8 cellular contexts compared by ENCODE assay signal in genomic region chr9:35749515-35750255, GRCh38. TPM values are rescaled to one million over a fixed set of nuclear protein-coding genes. Genes with fewer than 3 reads are reported as not detected.
DNase-seq lines count a peak whose midpoint lies in the region; ATAC-seq, FAIRE-seq and TF ChIP-seq lines count a peak whose summit lies in the region.

No MANE protein-coding gene starts in this region.

- DNase-seq in NCI-H82 (lab: John Stamatoyannopoulos, UW) (peak; percentile 40), NCI-H82 treated with DMSO at 0.1 percent for 48 hours (lab: John Stamatoyannopoulos, UW; ENCODE audit: unreplicated experiment) (no peak), SJSA1 (ENCODE audit: low read depth in 1 of 2, low spot score in 2 of 2) (peak in 1 of 2 experiments; percentile 2), GM12878 (ENCODE audit: low read depth, low spot score) (no peak), immature natural killer cell (no peak), AG08395 (ENCODE audit: low spot score) (no peak)
- DNase-seq in stimulated activated CD4-positive, alpha-beta T cell treated with anti-CD3 and anti-CD28 coated beads, Interleukin-12 subunit alpha, Interleukin-12 subunit beta, amount 100 ng/mL, for 48 hours (ENCODE audit: low read depth in 2 of 3, low spot score in 1 of 3): peak in 2 of 3 donors; percentile 25 to 34

- H3K27me3 Mint-ChIP-seq in immature natural killer cell (ENCODE audit: low read depth in 3 of 3): peaks cover 0 to 10% (median 1%) of the 10 kb centered on the region in 3 donors

- H3K4me2 ChIP-seq in GM12878 (ENCODE audit: control insufficient read depth, insufficient read depth): peak overlapping the region; percentile 84

- TF ChIP-seq EP300 in GM12878 (IDR thresholded peaks at IDR 0.05; ENCODE audit: borderline replicate concordance in 1 of 2, control insufficient read depth in 1 of 2, low read depth in 2 of 2, low read length in 2 of 2): no peak

- in situ Hi-C loops in GM12878 (cut with MboI): no loop called here

- SMC1A ChIA-PET in GM12878 (lab: Charles Lee; ENCODE audit: uncharacterized antibody, unreplicated experiment): interaction anchor here (0.9 to 4.1 kb wide), 9 partner anchors 14 to 132 kb away, joined by 3 to 39 read pairs (median 7); partner anchors contain the start of genes ARHGEF39, CREB3, SIT1 and SPAG8

- H3K4me1 Mint-ChIP-seq in immature natural killer cell: peaks cover 45 to 48% of the 10 kb centered on the region in 2 donors

- H3K9me3 Mint-ChIP-seq in immature natural killer cell: no peaks in the 10 kb centered on the region

- TF ChIP-seq CTCF in GM12878 (IDR thresholded peaks at IDR 0.05 in 2 of 3, conservative IDR thresholded peaks at IDR 0.05 in 1 of 3; ENCODE audit: control insufficient read depth in 2 of 3, extremely low read depth in 1 of 3, insufficient read depth in 1 of 3, low read depth in 3 of 3, low read length in 3 of 3): peak in 2 of 3 experiments; percentile 6 to 24; a peak in 1 of 6 replicates

- peak overlapping the region; percentile 90 to 94 (median 92) for H3K27ac Mint-ChIP-seq in immature natural killer cell

- RAD21 ChIA-PET in GM12878 (lab: Charles Lee; ENCODE audit: unreplicated experiment): interaction anchor here (0.7 to 5.0 kb wide), 7 partner anchors 20 to 146 kb away, joined by 3 to 74 read pairs (median 3); partner anchors contain the start of genes CREB3, FAM221B, TLN1 and TMEM8B

- peaks cover 21% of the 10 kb centered on the region for H3K4me1 ChIP-seq in SJSA1 (replicated peaks)
- H3K4me1 ChIP-seq in GM12878 (ENCODE audit: control insufficient read depth, insufficient read depth, low read length): peaks cover 4% of the 10 kb centered on the region

- peak; percentile 26 for ATAC-seq in HG02981 (IDR thresholded peaks at IDR 0.05; ENCODE audit: unreplicated experiment)
- ATAC-seq in GM12878: peak; percentile 71

- intact Hi-C loops in GM12878 (cut with micrococcal nuclease; ENCODE audit: unreplicated experiment): no loop called here

- CTCF ChIA-PET in GM12878 (lab: Yijun Ruan, JAX): interaction anchor here (0.7 to 9.5 kb wide), 10 partner anchors 9 to 138 kb away, joined by 3 to 147 read pairs (median 4); partner anchors contain the start of genes CREB3 and TLN1

- H3K4me3 ChIP-seq in SJSA1: peak overlapping the region; percentile 95
- peak overlapping the region; percentile 99 for H3K4me3 ChIP-seq in GM12878

- H3K79me2 ChIP-seq in GM12878 (ENCODE audit: control insufficient read depth, insufficient read depth, low read length): peaks cover 45% of the 10 kb centered on the region

- FAIRE-seq in GM12878 (lab: Jason Lieb, UNC): peak; percentile 64

- H3K36me3 ChIP-seq in SJSA1 (peaks cover 6% of the 10 kb centered on the region), GM12878 (ENCODE audit: control insufficient read depth in 2 of 2, insufficient read depth in 2 of 2, low read length in 1 of 2) (peaks cover 5 to 18% of the 10 kb centered on the region in 2 experiments)

- peak; percentile 15; the same call in 1 of the 2 replicates for TF ChIP-seq RAD21 in GM12878 (IDR thresholded peaks at IDR 0.05; ENCODE audit: insufficient read depth, low read depth, low read length)

- BruUV-seq in GM12878 (replicated peaks; lab: Mats Ljungman, UMichigan): no TSS peak

- POLR2A ChIA-PET in GM12878 (lab: Charles Lee): interaction anchor here (0.6 to 6.2 kb wide), 11 partner anchors 11 to 134 kb away, joined by 3 to 70 read pairs (median 4); partner anchors contain the start of genes ARHGEF39, CCDC107, CREB3 and RMRP

- peaks cover 14 to 36% (median 21%) of the 10 kb centered on the region in 3 donors for H3K36me3 Mint-ChIP-seq in immature natural killer cell

- H2AFZ ChIP-seq in GM12878 (ENCODE audit: control insufficient read depth, low read depth, low read length): peak overlapping the region; percentile 87

- peak overlapping the region; percentile 87 to 93 (median 91) for H3K4me3 Mint-ChIP-seq in immature natural killer cell

- 8% methylated on average over 18 of the region's 19 CpGs for WGBS in GM12878 (ENCODE audit: insufficient coverage, insufficient replicate concordance, low lambda C conversion rate, missing lambda C conversion rate)

- H3K27ac ChIP-seq in SJSA1 (peak overlapping the region; percentile 83), GM12878 (ENCODE audit: control insufficient read depth, insufficient read depth) (peak overlapping the region; percentile 75)

- peak overlapping the region; percentile 82 for H3K9ac ChIP-seq in GM12878 (ENCODE audit: control insufficient read depth, insufficient read depth, low read length)

- no peaks in the 10 kb centered on the region; the same call in 1 of the 2 replicates for H4K20me1 ChIP-seq in GM12878 (ENCODE audit: control insufficient read depth, insufficient read depth)

- TF ChIP-seq POLR2A in GM12878 (IDR thresholded peaks at IDR 0.05; ENCODE audit: low read depth, low read length): no peak

- H3K9me3 ChIP-seq in SJSA1 (replicated peaks): no peaks in the 10 kb centered on the region
- no peaks in the 10 kb centered on the region for H3K9me3 ChIP-seq in GM12878 (replicated peaks; ENCODE audit: control insufficient read depth, insufficient read depth, low read length)

- H3K27me3 ChIP-seq in SJSA1 (replicated peaks): no peaks in the 10 kb centered on the region
- no peaks in the 10 kb centered on the region for H3K27me3 ChIP-seq in GM12878 (replicated peaks in 1 of 2; ENCODE audit: control insufficient read depth in 2 of 2, insufficient read depth in 2 of 2, low read length in 1 of 2)

RNA-seq across cellular contexts. Expression of gene RGP1, which starts 0.6 kb away (rescaled TPM):
- total RNA-seq in SJSA1 (2014; rRNA removed; shearing (Covaris generic)): 5.2 and 7.4 TPM in 2 replicates
- total RNA-seq in GM12878 (2013; cell fraction: nucleolus; rRNA removed): 27.0 and 30.8 TPM in 2 replicates
- total RNA-seq in GM12878 (2014; rRNA removed) (7.6 and 8.3 TPM in 2 replicates), GM12878 (2014; rRNA removed; fragmentation: Illumina TruSeq; extraction: Trizol) (7.1 and 7.3 TPM in 2 replicates), GM12878 (2021) (13.7 and 14.9 TPM in 2 replicates)
- 4.9 TPM for polyA plus RNA-seq in GM12878 (2011; ENCODE audit: low read depth)
- polyA plus RNA-seq in GM12878 (2011; rRNA removed) (11.5 and 13.7 TPM in 2 replicates), GM12878 (2014; fragmentation: Illumina TruSeq; extraction: Trizol) (8.0 and 8.8 TPM in 2 replicates), GM12878 (2014; fragmentation: Nextera tagmentation; extraction: Ambion mirVana) (under 1 TPM; 0.44 to 0.89 TPM), GM12878 (2014; rRNA removed) (8.2 and 8.4 TPM in 2 replicates), GM12878 (2016; fragmentation: Nextera tagmentation; extraction: Ambion mirVana) (1 to 10 TPM; 3.4 to 3.6 TPM), immature natural killer cell (10 to 100 TPM in 1 of 3 donors, 1 to 10 TPM in 2; 5.4 to 10.6 (median 8.2) TPM)
- polyA plus RNA-seq in GM12878 (2011; cell fraction: cytosol; rRNA removed): 10.3 and 11.3 TPM in 2 replicates
- 27.3 and 28.4 TPM in 2 replicates for polyA plus RNA-seq in GM12878 (2011; cell fraction: nucleus; rRNA removed)
- 7.4 and 7.7 TPM in 2 replicates for polyA plus RNA-seq in GM12878 (2012)
- polyA minus RNA-seq in GM12878 (2011; rRNA and poly(A)+ RNA removed): 16.1 and 21.4 TPM in 2 replicates
- 5.6 and 6.5 TPM in 2 replicates for polyA minus RNA-seq in GM12878 (2011; cell fraction: cytosol; rRNA and poly(A)+ RNA removed)
- 14.9 and 22.0 TPM in 2 replicates for polyA minus RNA-seq in GM12878 (2011; cell fraction: nucleus; rRNA and poly(A)+ RNA removed)

RNA-seq across cellular contexts. Expression of gene GBA2, which starts 0.7 kb away (rescaled TPM):
- 15.5 and 16.0 TPM in 2 replicates for total RNA-seq in SJSA1 (2014; rRNA removed; shearing (Covaris generic))
- total RNA-seq in GM12878 (2013; cell fraction: nucleolus; rRNA removed): 106 and 126 TPM in 2 replicates
- total RNA-seq in GM12878 (2014; rRNA removed): 24.2 and 25.3 TPM in 2 replicates
- total RNA-seq in GM12878 (2014; rRNA removed; fragmentation: Illumina TruSeq; extraction: Trizol): 18.6 and 23.4 TPM in 2 replicates
- total RNA-seq in GM12878 (2021): 35.8 and 40.8 TPM in 2 replicates
- 22.2 TPM for polyA plus RNA-seq in GM12878 (2011; ENCODE audit: low read depth)
- polyA plus RNA-seq in GM12878 (2011; rRNA removed): 35.1 and 44.0 TPM in 2 replicates
- polyA plus RNA-seq in GM12878 (2011; cell fraction: cytosol; rRNA removed): 41.4 and 54.0 TPM in 2 replicates
- polyA plus RNA-seq in GM12878 (2011; cell fraction: nucleus; rRNA removed): 261 and 281 TPM in 2 replicates
- polyA plus RNA-seq in GM12878 (2012): 29.4 and 33.7 TPM in 2 replicates
- polyA plus RNA-seq in GM12878 (2014; fragmentation: Illumina TruSeq; extraction: Trizol): 33.0 and 36.1 TPM in 2 replicates
- 10 to 100 TPM; 15.3 TPM for polyA plus RNA-seq in GM12878 (2014; fragmentation: Nextera tagmentation; extraction: Ambion mirVana)
- 45.1 and 48.8 TPM in 2 replicates for polyA plus RNA-seq in GM12878 (2014; rRNA removed)
- 10 to 100 TPM; 27.4 to 30.8 TPM for polyA plus RNA-seq in GM12878 (2016; fragmentation: Nextera tagmentation; extraction: Ambion mirVana)
- polyA minus RNA-seq in GM12878 (2011; rRNA and poly(A)+ RNA removed): 45.0 and 53.6 TPM in 2 replicates
- polyA minus RNA-seq in GM12878 (2011; cell fraction: cytosol; rRNA and poly(A)+ RNA removed): 10.7 and 13.1 TPM in 2 replicates
- 48.5 and 85.3 TPM in 2 replicates for polyA minus RNA-seq in GM12878 (2011; cell fraction: nucleus; rRNA and poly(A)+ RNA removed)
- polyA plus RNA-seq in immature natural killer cell: 10 to 100 TPM; 20.3 to 43.3 (median 37.4) TPM

RNA-seq across cellular contexts. Expression of gene MSMP, which starts 4.4 kb away (rescaled TPM):
- total RNA-seq in SJSA1 (2014; rRNA removed; shearing (Covaris generic)): not detected in 2 replicates
- total RNA-seq in GM12878 (2013; cell fraction: nucleolus; rRNA removed): not detected in 2 replicates
- total RNA-seq in GM12878 (2014; rRNA removed) (not detected in 2 replicates), GM12878 (2014; rRNA removed; fragmentation: Illumina TruSeq; extraction: Trizol) (not detected in 2 replicates), GM12878 (2021) (1.1 and 2.4 TPM in 2 replicates)
- polyA plus RNA-seq in GM12878 (2011; ENCODE audit: low read depth): not detected
- polyA plus RNA-seq in GM12878 (2011; rRNA removed) (not detected in 2 replicates), GM12878 (2014; fragmentation: Illumina TruSeq; extraction: Trizol) (0.47 TPM in 1 of 2 replicates, not detected in the other), GM12878 (2014; fragmentation: Nextera tagmentation; extraction: Ambion mirVana) (under 1 TPM; 0.33 to 0.90 TPM), GM12878 (2014; rRNA removed) (not detected in 2 replicates), GM12878 (2016; fragmentation: Nextera tagmentation; extraction: Ambion mirVana) (1 to 10 TPM in 1 of 2 experiments, under 1 TPM in 1; 0.82 to 1.5 TPM), immature natural killer cell (1 to 10 TPM in 1 of 3 donors, not detected in 2; 1.3 TPM)
- polyA plus RNA-seq in GM12878 (2011; cell fraction: cytosol; rRNA removed): 0.51 TPM in 1 of 2 replicates, not detected in the other
- 0.43 TPM in 1 of 2 replicates, not detected in the other for polyA plus RNA-seq in GM12878 (2011; cell fraction: nucleus; rRNA removed)
- polyA plus RNA-seq in GM12878 (2012): not detected in 2 replicates
- 0.77 TPM in 1 of 2 replicates, not detected in the other for polyA minus RNA-seq in GM12878 (2011; rRNA and poly(A)+ RNA removed)
- polyA minus RNA-seq in GM12878 (2011; cell fraction: cytosol; rRNA and poly(A)+ RNA removed): not detected in 2 replicates
- polyA minus RNA-seq in GM12878 (2011; cell fraction: nucleus; rRNA and poly(A)+ RNA removed): not detected in 2 replicates

RNA-seq across cellular contexts. Expression of gene CREB3, which starts 17.2 kb away (rescaled TPM):
- 39.2 and 86.7 TPM in 2 replicates for total RNA-seq in SJSA1 (2014; rRNA removed; shearing (Covaris generic))
- total RNA-seq in GM12878 (2013; cell fraction: nucleolus; rRNA removed): 16.9 and 18.1 TPM in 2 replicates
- 21.6 and 23.4 TPM in 2 replicates for total RNA-seq in GM12878 (2014; rRNA removed)
- 18.1 and 18.3 TPM in 2 replicates for total RNA-seq in GM12878 (2014; rRNA removed; fragmentation: Illumina TruSeq; extraction: Trizol)
- 21.4 and 22.9 TPM in 2 replicates for total RNA-seq in GM12878 (2021)
- polyA plus RNA-seq in GM12878 (2011; ENCODE audit: low read depth): 19.5 TPM
- polyA plus RNA-seq in GM12878 (2011; rRNA removed): 12.0 and 16.3 TPM in 2 replicates
- polyA plus RNA-seq in GM12878 (2011; cell fraction: cytosol; rRNA removed): 22.6 and 25.1 TPM in 2 replicates
- polyA plus RNA-seq in GM12878 (2011; cell fraction: nucleus; rRNA removed): 15.5 and 19.2 TPM in 2 replicates
- polyA plus RNA-seq in GM12878 (2012): 32.3 and 35.4 TPM in 2 replicates
- 17.8 and 20.1 TPM in 2 replicates for polyA plus RNA-seq in GM12878 (2014; fragmentation: Illumina TruSeq; extraction: Trizol)
- 10 to 100 TPM in 1 of 2 experiments, 1 to 10 TPM in 1; 9.8 to 14.1 TPM for polyA plus RNA-seq in GM12878 (2014; fragmentation: Nextera tagmentation; extraction: Ambion mirVana)
- polyA plus RNA-seq in GM12878 (2014; rRNA removed): 19.5 and 20.6 TPM in 2 replicates
- polyA plus RNA-seq in GM12878 (2016; fragmentation: Nextera tagmentation; extraction: Ambion mirVana): 10 to 100 TPM; 33.2 to 38.9 TPM
- 6.6 and 10.3 TPM in 2 replicates for polyA minus RNA-seq in GM12878 (2011; rRNA and poly(A)+ RNA removed)
- polyA minus RNA-seq in GM12878 (2011; cell fraction: cytosol; rRNA and poly(A)+ RNA removed): 4.9 and 5.5 TPM in 2 replicates
- 6.8 and 9.7 TPM in 2 replicates for polyA minus RNA-seq in GM12878 (2011; cell fraction: nucleus; rRNA and poly(A)+ RNA removed)
- polyA plus RNA-seq in immature natural killer cell: 10 to 100 TPM; 47.8 to 59.3 (median 50.0) TPM

RNA-seq across cellular contexts. Expression of gene TLN1, which starts 17.7 kb away (rescaled TPM):
- 137 and 213 TPM in 2 replicates for total RNA-seq in SJSA1 (2014; rRNA removed; shearing (Covaris generic))
- 153 and 188 TPM in 2 replicates for total RNA-seq in GM12878 (2013; cell fraction: nucleolus; rRNA removed)
- 119 and 143 TPM in 2 replicates for total RNA-seq in GM12878 (2014; rRNA removed)
- total RNA-seq in GM12878 (2014; rRNA removed; fragmentation: Illumina TruSeq; extraction: Trizol): 49.5 and 61.0 TPM in 2 replicates
- total RNA-seq in GM12878 (2021): 305 and 308 TPM in 2 replicates
- polyA plus RNA-seq in GM12878 (2011; ENCODE audit: low read depth): 68.0 TPM
- polyA plus RNA-seq in GM12878 (2011; rRNA removed): 30.2 and 69.8 TPM in 2 replicates
- 79.3 and 90.4 TPM in 2 replicates for polyA plus RNA-seq in GM12878 (2011; cell fraction: cytosol; rRNA removed)
- 131 and 170 TPM in 2 replicates for polyA plus RNA-seq in GM12878 (2011; cell fraction: nucleus; rRNA removed)
- 118 and 152 TPM in 2 replicates for polyA plus RNA-seq in GM12878 (2012)
- polyA plus RNA-seq in GM12878 (2014; fragmentation: Illumina TruSeq; extraction: Trizol): 57.6 and 73.4 TPM in 2 replicates
- 10 to 100 TPM; 11.6 to 13.2 TPM for polyA plus RNA-seq in GM12878 (2014; fragmentation: Nextera tagmentation; extraction: Ambion mirVana)
- 70.3 and 109 TPM in 2 replicates for polyA plus RNA-seq in GM12878 (2014; rRNA removed)
- polyA plus RNA-seq in GM12878 (2016; fragmentation: Nextera tagmentation; extraction: Ambion mirVana): 10 to 100 TPM; 92.2 to 96.1 TPM
- polyA minus RNA-seq in GM12878 (2011; rRNA and poly(A)+ RNA removed): 205 and 277 TPM in 2 replicates
- polyA minus RNA-seq in GM12878 (2011; cell fraction: cytosol; rRNA and poly(A)+ RNA removed): 200 and 250 TPM in 2 replicates
- polyA minus RNA-seq in GM12878 (2011; cell fraction: nucleus; rRNA and poly(A)+ RNA removed): 49.8 and 109 TPM in 2 replicates
- polyA plus RNA-seq in immature natural killer cell: 100 to 1,000 TPM in 1 of 3 donors, 10 to 100 TPM in 2; 21.4 to 260 (median 61.5) TPM

Comparison
In these comparisons a context has a peak if more than half of its experiments do, and no peak if none do; other contexts are left out.
1. DNase-seq: peak in NCI-H82 (single experiment) and stimulated activated CD4-positive, alpha-beta T cell treated with anti-CD3 and anti-CD28 coated beads, Interleukin-12 subunit alpha, Interleukin-12 subunit beta, amount 100 ng/mL, for 48 hours (2 of 3); none in NCI-H82 treated with DMSO at 0.1 percent for 48 hours (single experiment), GM12878 (single experiment), immature natural killer cell (0 of 3) and AG08395 (single experiment).